1 cellular context compared by ENCODE assay signal in genomic region chr10:3811331-3811870, GRCh38.
TF ChIP-seq lines count a peak whose summit lies in the region.

No MANE protein-coding gene starts in this region.

TF ChIP-seq in K562, 482 proteins besides CTCF, POLR2A, EP300 and RAD21 (continued from another document and continues in another):
- TF ChIP-seq CHD7 (IDR thresholded peaks at IDR 0.05; ENCODE audit: low read depth, low read length), result no peak
- TF ChIP-seq ARID3A (IDR thresholded peaks at IDR 0.05; ENCODE audit: borderline replicate concordance, low read depth, low read length), result no peak
- TF ChIP-seq BDP1 (IDR thresholded peaks at IDR 0.05; ENCODE audit: insufficient read depth, insufficient read length), result no peak
- TF ChIP-seq CXXC5 (CRISPR knock-in tag; IDR thresholded peaks at IDR 0.05), result 0 out of 2 replicates have a peak, but pooled peaks have one; percentile 12
- TF ChIP-seq ZBTB43 (CRISPR knock-in tag; IDR thresholded peaks at IDR 0.05), result no peak
- TF ChIP-seq SMAD3 (CRISPR knock-in tag; conservative IDR thresholded peaks at IDR 0.05), result no peak
- TF ChIP-seq PRDM10 (IDR thresholded peaks at IDR 0.05; ENCODE audit: partially characterized antibody), result peak; percentile 88
- no peak for TF ChIP-seq E2F5 (CRISPR knock-in tag; IDR thresholded peaks at IDR 0.05)
- TF ChIP-seq TCF7 (IDR thresholded peaks at IDR 0.05; ENCODE audit: borderline replicate concordance), result no peak
- TF ChIP-seq POLR2G (IDR thresholded peaks at IDR 0.05; ENCODE audit: low read depth, low read length), result no peak
- no peak for TF ChIP-seq ZNF197 (CRISPR knock-in tag; IDR thresholded peaks at IDR 0.05; ENCODE audit: low read depth)
- no peak for TF ChIP-seq MTF1 (CRISPR knock-in tag; IDR thresholded peaks at IDR 0.05; ENCODE audit: borderline replicate concordance)
- TF ChIP-seq ZNF518B (CRISPR knock-in tag; IDR thresholded peaks at IDR 0.05), result no peak
- no peak for TF ChIP-seq SAFB2 (IDR thresholded peaks at IDR 0.05; ENCODE audit: borderline replicate concordance, low read depth, low read length, severe bottlenecking)
- no peak for TF ChIP-seq GTF3C2 (IDR thresholded peaks at IDR 0.05; ENCODE audit: borderline replicate concordance, extremely low read depth, insufficient read length)
- TF ChIP-seq ZNF766 (CRISPR knock-in tag; conservative IDR thresholded peaks at IDR 0.05), result peak; percentile 31; the same call in 1 of the 2 replicates
- TF ChIP-seq SNIP1 (IDR thresholded peaks at IDR 0.05; ENCODE audit: low read depth), result no peak
- TF ChIP-seq MIER1 (IDR thresholded peaks at IDR 0.05; ENCODE audit: low read depth), result no peak
- no peak for TF ChIP-seq NR2C1 (IDR thresholded peaks at IDR 0.05)
- 0 out of 2 replicates have a peak, but pooled peaks have one; percentile 24 for TF ChIP-seq NR2C1 (tag; IDR thresholded peaks at IDR 0.05)
- no peak for TF ChIP-seq KAT7 (CRISPR knock-in tag; IDR thresholded peaks at IDR 0.05; ENCODE audit: borderline replicate concordance)
- no peak for TF ChIP-seq LCOR (CRISPR knock-in tag; IDR thresholded peaks at IDR 0.05)
- TF ChIP-seq ZNF77 (CRISPR knock-in tag; IDR thresholded peaks at IDR 0.05), result no peak
- no peak for TF ChIP-seq TEAD4 (IDR thresholded peaks at IDR 0.05; ENCODE audit: low read length)
- no peak for TF ChIP-seq TEAD4 (CRISPR knock-in tag; IDR thresholded peaks at IDR 0.05; ENCODE audit: borderline replicate concordance)
- TF ChIP-seq RFX5 (IDR thresholded peaks at IDR 0.05; ENCODE audit: low read depth, low read length), result no peak
- no peak for TF ChIP-seq CREBBP (IDR thresholded peaks at IDR 0.05; ENCODE audit: low read depth, low read length)
- TF ChIP-seq FOXA1 (IDR thresholded peaks at IDR 0.05; ENCODE audit: borderline replicate concordance), result no peak
- no peak for TF ChIP-seq SAP30 (IDR thresholded peaks at IDR 0.05; ENCODE audit: borderline replicate concordance, insufficient read depth, low read depth, low read length, poor library complexity, severe bottlenecking)
- no peak for TF ChIP-seq DPF2 (IDR thresholded peaks at IDR 0.05)
- TF ChIP-seq CBFA2T2 (conservative IDR thresholded peaks at IDR 0.05), result no peak
- no peak for TF ChIP-seq BCOR (IDR thresholded peaks at IDR 0.05)
